10 cellular contexts compared by ENCODE assay signal in the genomic region with DNA sequence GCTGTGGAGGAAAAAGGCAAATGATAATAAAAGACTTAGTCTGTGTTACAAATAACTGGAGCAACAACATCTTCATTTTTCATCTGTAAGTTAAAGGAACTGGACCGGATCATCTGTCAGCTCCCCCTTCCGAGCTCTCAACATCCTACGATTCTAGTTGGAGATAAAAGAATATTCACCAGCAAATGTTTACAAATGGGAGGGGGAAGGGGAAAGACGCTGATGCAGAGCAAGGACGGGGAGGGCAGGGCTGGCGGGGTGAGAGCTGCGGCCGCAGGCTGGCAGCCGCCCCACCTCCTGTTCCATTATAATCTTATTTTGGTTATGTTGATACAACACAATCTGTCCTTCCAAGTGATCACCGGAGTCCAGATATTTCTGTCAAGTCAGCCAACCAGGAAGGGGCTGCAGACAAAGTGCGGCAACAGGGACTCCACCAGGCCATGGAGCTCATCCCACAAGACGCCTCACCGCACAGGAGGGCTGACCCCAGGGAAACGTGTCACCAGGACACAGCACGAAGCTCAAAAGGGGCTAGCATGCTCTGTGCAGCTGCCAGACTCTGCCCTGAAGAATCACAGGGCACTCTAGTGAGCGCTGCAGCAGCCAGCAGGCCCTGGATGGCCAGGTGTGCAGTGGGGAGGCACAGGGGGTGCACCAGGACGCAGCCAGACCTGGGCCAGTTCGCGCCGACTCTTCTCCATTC. TPM values are rescaled to one million over a fixed set of nuclear protein-coding genes. Genes with fewer than 3 reads are reported as not detected.
DNase-seq lines count a peak whose midpoint lies in the region; ATAC-seq and TF ChIP-seq lines count a peak whose summit lies in the region.
"Had no signal": no experiment of that assay in that cellular context is flagged by ENCODE, and none has a peak within 500 bp of the region (broad histone marks: within the 10 kb centered on the region; RNA-seq: fewer than 3 reads in every experiment).

No MANE protein-coding gene starts in this region.

- H3K27ac ChIP-seq in RWPE1, result peak overlapping the region; percentile 24
- H3K27ac ChIP-seq: SJCRH30 had no signal

- no peak for TF ChIP-seq POLR2A in erythroblast (IDR thresholded peaks at IDR 0.05; ENCODE audit: low read length)

- peaks cover 34% of the 10 kb centered on the region for H3K4me1 Mint-ChIP-seq in glutamatergic neuron (ENCODE audit: low read depth, unreplicated experiment)
- peaks cover 10% of the 10 kb centered on the region for H3K4me1 Mint-ChIP-seq in progenitor cell of endocrine pancreas (ENCODE audit: low read depth)

- DNase-seq in COR-L47 (lab: John Stamatoyannopoulos, UW) (peak; percentile 8), RWPE1 (ENCODE audit: low spot score) (no peak), glutamatergic neuron (peak; percentile 49), omental fat pad (ENCODE audit: low spot score) (no peak), erythroblast (lab: John Stamatoyannopoulos, UW) (no peak), progenitor cell of endocrine pancreas (ENCODE audit: low spot score, unreplicated experiment) (no peak)
- DNase-seq: SJCRH30 had no signal

- ATAC-seq in omental fat pad (ENCODE audit: low FRiP score) (peak; percentile 41), HG03342 (IDR thresholded peaks at IDR 0.05; ENCODE audit: unreplicated experiment) (no peak), HG03108 (IDR thresholded peaks at IDR 0.05; ENCODE audit: unreplicated experiment) (no peak)

- CTCF ChIA-PET in RWPE1 (lab: Yijun Ruan, JAX), result no interaction called here

- TF ChIP-seq CTCF in RWPE1 (conservative IDR thresholded peaks at IDR 0.05; ENCODE audit: low read depth), result no peak
- TF ChIP-seq CTCF in glutamatergic neuron (IDR thresholded peaks at IDR 0.05; ENCODE audit: partially characterized antibody, unreplicated experiment), result no peak
- no peak for TF ChIP-seq CTCF in omental fat pad (IDR thresholded peaks at IDR 0.05)
- no peak for TF ChIP-seq CTCF in progenitor cell of endocrine pancreas (IDR thresholded peaks at IDR 0.05; ENCODE audit: unreplicated experiment)

- H3K36me3 Mint-ChIP-seq in glutamatergic neuron (ENCODE audit: unreplicated experiment) (peaks cover 4% of the 10 kb centered on the region), progenitor cell of endocrine pancreas (ENCODE audit: insufficient read depth) (peaks cover 16% of the 10 kb centered on the region)

- H3K27me3 Mint-ChIP-seq in glutamatergic neuron (ENCODE audit: unreplicated experiment) (no peaks in the 10 kb centered on the region), progenitor cell of endocrine pancreas (no peaks in the 10 kb centered on the region)
- H3K27me3 Mint-ChIP-seq: activated naive CD4-positive, alpha-beta T cell treated with anti-CD3 and anti-CD28 coated beads, Interleukin-2, amount 50 U/mL, for 24 hours had no signal

- H3K9me3 Mint-ChIP-seq in glutamatergic neuron (ENCODE audit: unreplicated experiment) (peaks cover 3% of the 10 kb centered on the region), progenitor cell of endocrine pancreas (ENCODE audit: low read depth) (no peaks in the 10 kb centered on the region)
- H3K9me3 Mint-ChIP-seq: activated naive CD4-positive, alpha-beta T cell treated with anti-CD3 and anti-CD28 coated beads, Interleukin-2, amount 50 U/mL, for 24 hours had no signal

- peak overlapping the region; percentile 72 for H3K4me3 Mint-ChIP-seq in glutamatergic neuron (ENCODE audit: unreplicated experiment)
- H3K4me3 Mint-ChIP-seq in progenitor cell of endocrine pancreas (ENCODE audit: low read depth), result no peak overlapping the region
- H3K4me3 Mint-ChIP-seq: activated naive CD4-positive, alpha-beta T cell treated with anti-CD3 and anti-CD28 coated beads, Interleukin-2, amount 50 U/mL, for 24 hours had no signal

- H3K27ac Mint-ChIP-seq in glutamatergic neuron (ENCODE audit: unreplicated experiment), result peak overlapping the region; percentile 91
- no peak overlapping the region for H3K27ac Mint-ChIP-seq in progenitor cell of endocrine pancreas
- H3K27ac Mint-ChIP-seq: activated naive CD4-positive, alpha-beta T cell treated with anti-CD3 and anti-CD28 coated beads, Interleukin-2, amount 50 U/mL, for 24 hours had no signal

- POLR2A ChIA-PET in RWPE1 (lab: Yijun Ruan, JAX; ENCODE audit: low non-redundant PET), result no interaction called here

RNA-seq across cellular contexts. Expression of gene FBXO31, which starts 19.7 kb away (rescaled TPM):
- total RNA-seq in glutamatergic neuron (ENCODE audit: unreplicated experiment) (66.7 TPM), omental fat pad (100 to 1,000 TPM in 1 of 4 donors, 10 to 100 TPM in 3; 32.8 to 187 (median 61.9) TPM), progenitor cell of endocrine pancreas (21.6 and 23.5 TPM in 2 replicates)

RNA-seq across cellular contexts. Expression of gene MAP1LC3B, which starts 28.2 kb away (rescaled TPM):
- total RNA-seq in glutamatergic neuron (ENCODE audit: unreplicated experiment) (297 TPM), omental fat pad (100 to 1,000 TPM in 2 of 4 donors, 10 to 100 TPM in 2; 73.8 to 123 (median 97.8) TPM), progenitor cell of endocrine pancreas (44.1 and 46.2 TPM in 2 replicates)

RNA-seq across cellular contexts. Expression of gene C16orf95, which starts 46.7 kb away (rescaled TPM):
- 9.2 TPM for total RNA-seq in glutamatergic neuron (ENCODE audit: unreplicated experiment)
- 1 to 10 TPM; 1.6 to 7.1 (median 2.5) TPM for total RNA-seq in omental fat pad
- total RNA-seq in progenitor cell of endocrine pancreas, result 4.7 and 5.5 TPM in 2 replicates

Comparison
In these comparisons a context has a peak if more than half of its experiments do, and no peak if none do; other contexts are left out.
1. DNase-seq: peak in COR-L47 (single experiment) and glutamatergic neuron (single experiment); none in RWPE1 (single experiment), omental fat pad (single experiment), erythroblast (0 of 2) and progenitor cell of endocrine pancreas (single experiment).